9 cellular contexts compared by ENCODE assay signal in the genomic region with DNA sequence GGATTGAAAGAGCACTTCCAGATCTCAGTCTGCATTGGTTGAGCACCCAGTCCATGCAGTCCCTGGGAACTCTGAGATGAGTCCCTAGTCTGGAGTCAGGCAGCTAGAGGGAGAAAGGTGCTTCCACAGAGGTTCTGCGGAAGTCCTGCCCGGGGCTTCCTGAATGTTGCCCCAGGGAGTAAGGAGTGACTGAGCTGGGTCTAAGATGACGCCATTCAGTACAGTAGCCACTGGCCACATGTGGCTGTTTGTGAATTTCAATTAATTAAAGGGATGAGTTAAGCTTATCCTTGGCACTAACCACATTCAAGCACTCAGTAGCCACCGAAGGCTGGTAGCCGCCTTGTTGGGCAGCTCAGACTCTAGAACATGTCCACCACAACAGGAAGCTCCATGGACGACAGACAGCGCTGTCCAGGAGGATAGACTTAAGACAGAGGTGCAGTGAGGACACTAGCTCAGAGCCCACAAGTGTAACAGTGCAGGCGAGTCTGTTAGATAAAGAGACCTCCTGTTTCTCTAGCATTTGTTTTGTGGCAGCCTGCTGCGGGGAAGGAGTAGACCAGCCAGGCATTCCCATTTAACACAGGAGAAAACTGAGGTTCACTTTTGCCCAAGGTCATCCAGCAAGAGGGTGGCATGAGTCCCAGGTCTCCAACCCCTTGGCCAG.
DNase-seq lines count a peak whose midpoint lies in the region; ATAC-seq, FAIRE-seq and TF ChIP-seq lines count a peak whose summit lies in the region.
"Had no signal": no experiment of that assay in that cellular context is flagged by ENCODE, and none has a peak within 500 bp of the region (broad histone marks: within the 10 kb centered on the region; RNA-seq: fewer than 3 reads in every experiment).

No MANE protein-coding gene starts in this region.

- CTCF ChIA-PET in A673 (lab: Charles Lee), result no interaction called here

- peak; percentile 40 for FAIRE-seq in GM12891 (lab: Jason Lieb, UNC)
- no peak for FAIRE-seq in kidney (lab: Jason Lieb, UNC)

- TF ChIP-seq POLR2A in GM12891 (IDR thresholded peaks at IDR 0.05; ENCODE audit: low read depth, low read length), result no peak

- H3K36me3 Mint-ChIP-seq in stimulated activated naive B cell treated with anti-CD40 and anti-IgM and Interleukin-4, amounts not matched to agents 10 μg/mL and 1 μg/mL and 100 μg/mL, for 72 hours, result peaks cover 31 to 60% of the 10 kb centered on the region in 2 donors

- no peaks in the 10 kb centered on the region for H3K27me3 Mint-ChIP-seq in stimulated activated naive B cell treated with anti-CD40 and anti-IgM and Interleukin-4, amounts not matched to agents 10 μg/mL and 1 μg/mL and 100 μg/mL, for 72 hours

- no peak for DNase-seq in GM12891 (ENCODE audit: insufficient read length, low spot score)
- DNase-seq in kidney, result no peak
- DNase-seq in stimulated activated naive B cell treated with anti-CD40 and anti-IgM and Interleukin-4, amounts not matched to agents 10 μg/mL and 1 μg/mL and 100 μg/mL, for 72 hours, result no peak
- DNase-seq in NCI-H510A treated with DMSO at 0.1 percent for 48 hours (lab: John Stamatoyannopoulos, UW), result no peak
- DNase-seq in stimulated activated CD4-positive, alpha-beta T cell treated with anti-CD3 and anti-CD28 coated beads, Interleukin-1b, Interleukin-23, amount 100 ng/mL, for 48 hours, result no peak
- no peak for DNase-seq in A673 (ENCODE audit: low spot score)
- DNase-seq in NCI-H2227 (lab: John Stamatoyannopoulos, UW; ENCODE audit: unreplicated experiment), result no peak
- DNase-seq: activated effector memory CD4-positive, alpha-beta T cell treated with Interleukin-2 at 50 U/mL for 16 hours had no signal

- H3K4me3 ChIP-seq in kidney (ENCODE audit: low read length in 2 of 2), result no peak overlapping the region
- H3K4me3 ChIP-seq in A673 (ENCODE audit: low read depth, low read length, poor library complexity, severe bottlenecking), result no peak overlapping the region

- BruUV-seq in A673 (replicated peaks; lab: Mats Ljungman, UMichigan), result no TSS peak

- peaks cover 63 to 86% of the 10 kb centered on the region in 2 donors for H3K4me1 Mint-ChIP-seq in stimulated activated naive B cell treated with anti-CD40 and anti-IgM and Interleukin-4, amounts not matched to agents 10 μg/mL and 1 μg/mL and 100 μg/mL, for 72 hours

- ATAC-seq in SK-N-SH treated with all-trans-retinoic acid at 6 μM for 48 hours, result no peak
- no peak for ATAC-seq in stimulated activated naive B cell treated with anti-CD40 and anti-IgM and Interleukin-4, amounts not matched to agents 10 μg/mL and 1 μg/mL and 100 μg/mL, for 72 hours (replicated peaks)

- H3K9me3 Mint-ChIP-seq in stimulated activated naive B cell treated with anti-CD40 and anti-IgM and Interleukin-4, amounts not matched to agents 10 μg/mL and 1 μg/mL and 100 μg/mL, for 72 hours, result no peaks in the 10 kb centered on the region

- peak overlapping the region; percentile 78 to 83 for H3K4me3 Mint-ChIP-seq in stimulated activated naive B cell treated with anti-CD40 and anti-IgM and Interleukin-4, amounts not matched to agents 10 μg/mL and 1 μg/mL and 100 μg/mL, for 72 hours

- H3K36me3 ChIP-seq in kidney (ENCODE audit: control insufficient read depth in 1 of 2, insufficient read depth in 2 of 2, low read length in 2 of 2) (no peaks in the 10 kb centered on the region), A673 (ENCODE audit: insufficient read depth, low read length, poor library complexity, severe bottlenecking) (no peaks in the 10 kb centered on the region)

- peak overlapping the region; percentile 45 to 60 for H3K27ac ChIP-seq in kidney (ENCODE audit: low read depth in 2 of 2, low read length in 2 of 2)
- no peak overlapping the region for H3K27ac ChIP-seq in A673 (ENCODE audit: low read depth, low read length, poor library complexity, severe bottlenecking)

- peak overlapping the region; percentile 98 for H3K27ac Mint-ChIP-seq in stimulated activated naive B cell treated with anti-CD40 and anti-IgM and Interleukin-4, amounts not matched to agents 10 μg/mL and 1 μg/mL and 100 μg/mL, for 72 hours

- peaks cover 30 to 64% of the 10 kb centered on the region in 2 donors for H3K4me1 ChIP-seq in kidney (ENCODE audit: control insufficient read depth in 1 of 2, insufficient read depth in 1 of 2, low read depth in 1 of 2, low read length in 2 of 2)
- H3K4me1 ChIP-seq in A673 (ENCODE audit: insufficient read depth, low read length, poor library complexity, severe bottlenecking), result peaks cover 46% of the 10 kb centered on the region

- H3K9ac ChIP-seq in kidney (ENCODE audit: low read length in 2 of 2), result peak overlapping the region in 1 of 2 donors; percentile 42

- POLR2A ChIA-PET in A673 (lab: Charles Lee; ENCODE audit: low non-redundant PET), result interaction anchor here (0.6 kb wide), 1 partner anchor 178 kb away, joined by 16 read pairs; no protein-coding TSS in a partner anchor

- H3K9me3 ChIP-seq in kidney (ENCODE audit: control insufficient read depth in 1 of 2, low read length in 2 of 2), result no peaks in the 10 kb centered on the region
- H3K9me3 ChIP-seq in A673 (ENCODE audit: low read depth, low read length, poor library complexity, severe bottlenecking), result no peaks in the 10 kb centered on the region

- H3K27me3 ChIP-seq in A673 (replicated peaks; ENCODE audit: insufficient read depth, low read depth, low read length, poor library complexity), result no peaks in the 10 kb centered on the region

- intact Hi-C loops in kidney (cut with DNase I) (no loop called here), A673 (cut with micrococcal nuclease; ENCODE audit: unreplicated experiment) (no loop called here)

- TF ChIP-seq CTCF in kidney (IDR thresholded peaks at IDR 0.05; ENCODE audit: borderline replicate concordance, extremely low read depth, insufficient read depth), result no peak
- TF ChIP-seq CTCF in A673 (conservative IDR thresholded peaks at IDR 0.05; ENCODE audit: low read depth, low read length), result no peak

TF ChIP-seq in GM12891, 5 proteins besides CTCF, POLR2A, EP300 and RAD21:
- TF ChIP-seq POLR2AphosphoS5 (IDR thresholded peaks at IDR 0.05; ENCODE audit: low read depth, low read length) (no peak), POU2F2 (IDR thresholded peaks at IDR 0.05; ENCODE audit: low read depth, low read length) (no peak), PAX5 (IDR thresholded peaks at IDR 0.05; ENCODE audit: insufficient read depth, low read length, severe bottlenecking) (no peak), SPI1 (IDR thresholded peaks at IDR 0.05; ENCODE audit: low read depth, low read length) (no peak), TAF1 (IDR thresholded peaks at IDR 0.05; ENCODE audit: low read depth, low read length) (no peak)

TF ChIP-seq in SK-N-SH treated with all-trans-retinoic acid at 6 μM for 48 hours, 23 proteins besides CTCF, POLR2A, EP300 and RAD21:
- no peak for TF ChIP-seq TOX (CRISPR knock-in tag; IDR thresholded peaks at IDR 0.05; ENCODE audit: borderline replicate concordance)
- 0 out of 2 replicates have a peak, but pooled peaks have one; percentile 40 for TF ChIP-seq ESRRG (CRISPR knock-in tag; IDR thresholded peaks at IDR 0.05)
